Comparison of ENCODE assay signal across 4 cellular contexts in genomic region chr6:78799682-78800081, GRCh38.
"Had no signal": no experiment of that assay in that cellular context is flagged by ENCODE, and none has a peak within 500 bp of the region (broad histone marks: within the 10 kb centered on the region; RNA-seq: fewer than 3 reads in every experiment).

No MANE protein-coding gene starts in this region.

- H3K36me3 ChIP-seq: HAP-1 had no signal

- H3K9me3 ChIP-seq: HAP-1 had no signal

- H3K27ac ChIP-seq: GM23248 had no signal

- H3K4me1 ChIP-seq: HAP-1 had no signal

- H3K4me3 ChIP-seq: GM23248, GM23338, HAP-1 had no signal

- ATAC-seq: GM23338, HCT116 had no signal
